ENCODE assay signal across 15 cellular contexts in the genomic region with DNA sequence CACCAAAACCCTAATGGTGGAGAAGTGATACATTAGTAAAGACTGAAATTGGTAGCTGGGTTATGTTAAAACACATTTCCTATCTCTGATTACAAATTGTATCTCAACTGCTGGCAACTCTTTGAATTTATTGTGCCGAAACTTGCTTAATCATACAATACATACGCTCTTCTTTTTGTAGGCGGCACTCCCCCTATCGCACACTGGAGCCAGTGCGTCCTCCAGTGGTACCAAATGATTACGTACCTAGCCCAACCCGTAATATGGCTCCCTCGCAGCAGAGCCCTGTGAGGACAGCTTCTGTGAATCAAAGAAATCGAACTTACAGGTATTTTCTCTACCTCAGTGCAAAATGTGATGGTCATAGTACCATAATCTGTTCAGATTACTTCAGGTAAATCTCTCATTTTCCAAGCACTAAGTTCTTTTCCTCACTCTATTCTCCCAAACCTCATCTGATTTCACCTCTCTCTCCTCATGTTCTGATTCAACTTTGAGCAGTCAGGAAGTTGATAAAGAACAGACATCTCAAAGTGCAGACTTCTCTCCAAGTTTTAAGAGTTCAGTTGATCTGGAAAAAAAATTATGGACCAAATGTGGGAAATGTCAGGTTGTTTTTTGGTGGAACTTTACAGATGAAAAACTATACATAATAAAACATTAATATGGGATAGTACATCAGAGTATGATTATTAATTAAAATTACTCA.
DNase-seq lines count a peak whose midpoint lies in the region; FAIRE-seq and TF ChIP-seq lines count a peak whose summit lies in the region.
"Had no signal": no experiment of that assay in that cellular context is flagged by ENCODE, and none has a peak within 500 bp of the region (broad histone marks: within the 10 kb centered on the region; RNA-seq: fewer than 3 reads in every experiment).

No MANE protein-coding gene starts in this region.

- H3K36me3 ChIP-seq in OCI-LY1 (ENCODE audit: insufficient read depth, low read length) (peaks cover 10% of the 10 kb centered on the region), testis (ENCODE audit: low read depth, missing control alignments) (no peaks in the 10 kb centered on the region), kidney (ENCODE audit: control insufficient read depth in 1 of 2, insufficient read depth in 2 of 2, low read length in 2 of 2) (peaks cover 2 to 17% of the 10 kb centered on the region in 2 donors)

- H3K27ac ChIP-seq in OCI-LY1 (ENCODE audit: low read depth, low read length, poor library complexity, severe bottlenecking) (no peak overlapping the region), testis (no peak overlapping the region), kidney (ENCODE audit: low read depth in 2 of 2, low read length in 2 of 2) (no peak overlapping the region)
- H3K27ac ChIP-seq: coronary artery, SJCRH30 had no signal

- WGBS in testis, 2 donors = 75 to 84% methylated on average over 9 of the region's 9 CpGs

- peak; percentile 37; the same call in 1 of the 2 replicates for TF ChIP-seq CTCF in OCI-LY1 (IDR thresholded peaks at IDR 0.05; ENCODE audit: low read length)
- peak in 2 of 3 experiments; percentile 16 to 25 for TF ChIP-seq CTCF in testis (IDR thresholded peaks at IDR 0.05)
- TF ChIP-seq CTCF in kidney (IDR thresholded peaks at IDR 0.05; ENCODE audit: borderline replicate concordance, extremely low read depth, insufficient read depth) = no peak

- H3K9ac ChIP-seq in OCI-LY1 (ENCODE audit: low read length) (no peak overlapping the region), kidney (ENCODE audit: low read length in 2 of 2) (no peak overlapping the region)

- no peaks in the 10 kb centered on the region for H4K20me1 ChIP-seq in OCI-LY1 (ENCODE audit: insufficient read depth, low read length)

- DNase-seq in activated CD4-positive, alpha-beta T cell treated with anti-CD3 and anti-CD28 coated beads for 48 hours = peak; percentile 16
- DNase-seq in activated CD4-positive, alpha-beta T cell treated with anti-CD3 and anti-CD28 coated beads for 1 hour = no peak
- peak; percentile 60 for DNase-seq in testis
- no peak for DNase-seq in head of caudate nucleus
- DNase-seq in SHP77 (lab: John Stamatoyannopoulos, UW) = no peak
- DNase-seq in kidney = no peak
- DNase-seq: activated T-cell treated with anti-CD3 and anti-CD28 coated beads, Interleukin-2, amount 50 U/mL, for 1 hour; HCEC 1CT; NCI-H774; SJCRH30 had no signal

- FAIRE-seq in endometrium (lab: Jason Lieb, UNC) = peak; percentile 61
- FAIRE-seq in kidney (lab: Jason Lieb, UNC) = no peak
- FAIRE-seq: keratinocyte, urothelium cell line had no signal

- H3F3A ChIP-seq in OCI-LY1 (ENCODE audit: insufficient read depth, low read length) = no peaks in the 10 kb centered on the region

- no peaks in the 10 kb centered on the region for H3K79me2 ChIP-seq in OCI-LY1 (ENCODE audit: insufficient read depth, low read length)

- intact Hi-C loops in testis (cut with DNase I; ENCODE audit: low total_unique reads) (no loop called here), head of caudate nucleus (cut with DNase I) (no loop called here), kidney (cut with DNase I) (no loop called here)

- H3K27me3 ChIP-seq in OCI-LY1 (ENCODE audit: insufficient read depth, low read length) = no peaks in the 10 kb centered on the region
- H3K27me3 ChIP-seq in testis = no peaks in the 10 kb centered on the region
- H3K27me3 ChIP-seq: SJCRH30 had no signal

- no peak overlapping the region for H3K4me2 ChIP-seq in OCI-LY1 (ENCODE audit: low read length)

- no peaks in the 10 kb centered on the region for H3K4me1 ChIP-seq in OCI-LY1 (ENCODE audit: insufficient read depth, low read length, severe bottlenecking)
- H3K4me1 ChIP-seq in testis = no peaks in the 10 kb centered on the region
- H3K4me1 ChIP-seq in kidney (ENCODE audit: control insufficient read depth in 1 of 2, insufficient read depth in 1 of 2, low read depth in 1 of 2, low read length in 2 of 2) = no peaks in the 10 kb centered on the region
- H3K4me1 ChIP-seq: SJCRH30 had no signal

- no peaks in the 10 kb centered on the region for H3K9me3 ChIP-seq in OCI-LY1 (ENCODE audit: low read length)
- H3K9me3 ChIP-seq in testis = no peaks in the 10 kb centered on the region
- peaks cover 0 to 4% of the 10 kb centered on the region in 2 donors for H3K9me3 ChIP-seq in kidney (ENCODE audit: control insufficient read depth in 1 of 2, low read length in 2 of 2)
- H3K9me3 ChIP-seq: SJCRH30 had no signal

- H3K4me3 ChIP-seq in OCI-LY1 (ENCODE audit: low read depth, low read length, poor library complexity, severe bottlenecking) (no peak overlapping the region), testis (no peak overlapping the region), kidney (ENCODE audit: low read length in 2 of 2) (no peak overlapping the region)
- H3K4me3 ChIP-seq: coronary artery, SJCRH30 had no signal

- no peaks in the 10 kb centered on the region for H3K9me2 ChIP-seq in OCI-LY1 (ENCODE audit: low read depth, low read length)

- TF ChIP-seq POLR2A in testis (IDR thresholded peaks at IDR 0.05) = no peak

- H2AFZ ChIP-seq in OCI-LY1 (ENCODE audit: low read length) = no peak overlapping the region

Comparison
In these comparisons a context has a peak if more than half of its experiments do, and no peak if none do; other contexts are left out.
1. DNase-seq: peak in activated CD4-positive, alpha-beta T cell treated with anti-CD3 and anti-CD28 coated beads for 48 hours (single experiment) and testis (single experiment); none in activated CD4-positive, alpha-beta T cell treated with anti-CD3 and anti-CD28 coated beads for 1 hour (single experiment), head of caudate nucleus (0 of 42), SHP77 (0 of 2) and kidney (single experiment).